In genomic region chr19:5539431-5539833, GRCh38 we compare ENCODE assay signal across 15 cellular contexts. TPM values are rescaled to one million over a fixed set of nuclear protein-coding genes. Genes with fewer than 3 reads are reported as not detected.
DNase-seq lines count a peak whose midpoint lies in the region; ATAC-seq and TF ChIP-seq lines count a peak whose summit lies in the region.
"Had no signal": no experiment of that assay in that cellular context is flagged by ENCODE, and none has a peak within 500 bp of the region (broad histone marks: within the 10 kb centered on the region; RNA-seq: fewer than 3 reads in every experiment).

No MANE protein-coding gene starts in this region.

- TF ChIP-seq CTCF in WERI-Rb-1 (IDR thresholded peaks at IDR 0.05; ENCODE audit: low read depth, low read length) (no peak), right atrium auricular region (IDR thresholded peaks at IDR 0.05) (no peak), upper lobe of left lung (IDR thresholded peaks at IDR 0.05) (no peak)

- WGBS in upper lobe of left lung, 2 donors: 13 to 16% methylated on average over 2 to 7 of the region's 11 CpGs

- H3K4me1 ChIP-seq in right atrium auricular region: peaks cover 0 to 19% of the 10 kb centered on the region in 2 donors
- H3K4me1 ChIP-seq in upper lobe of left lung: peaks cover 0 to 5% (median 0%) of the 10 kb centered on the region in 4 donors
- H3K4me1 ChIP-seq: pancreas had no signal

- H3K9me3 ChIP-seq in WERI-Rb-1 (ENCODE audit: severe bottlenecking): peaks cover 9% of the 10 kb centered on the region
- H3K9me3 ChIP-seq in right atrium auricular region: peaks cover 10 to 11% of the 10 kb centered on the region in 2 donors
- H3K9me3 ChIP-seq in upper lobe of left lung: peaks cover 8 to 11% (median 11%) of the 10 kb centered on the region in 4 donors
- H3K9me3 ChIP-seq: pancreas had no signal

- no peak for TF ChIP-seq EP300 in upper lobe of left lung (IDR thresholded peaks at IDR 0.05)

- H3K4me3 ChIP-seq in WERI-Rb-1 (ENCODE audit: low read depth, low read length) (no peak overlapping the region), right atrium auricular region (no peak overlapping the region), upper lobe of left lung (no peak overlapping the region)
- H3K4me3 ChIP-seq: A549, pancreas, tibial artery had no signal

- H3K27me3 ChIP-seq in WERI-Rb-1 (ENCODE audit: insufficient read depth, low read depth, severe bottlenecking): no peaks in the 10 kb centered on the region
- no peaks in the 10 kb centered on the region for H3K27me3 ChIP-seq in right atrium auricular region
- peaks cover 0 to 4% (median 0%) of the 10 kb centered on the region in 4 donors for H3K27me3 ChIP-seq in upper lobe of left lung
- H3K27me3 ChIP-seq: pancreas had no signal

- H3K36me3 ChIP-seq in WERI-Rb-1 (no peaks in the 10 kb centered on the region), right atrium auricular region (no peaks in the 10 kb centered on the region), upper lobe of left lung (no peaks in the 10 kb centered on the region)
- H3K36me3 ChIP-seq: pancreas had no signal

- TF ChIP-seq POLR2A in upper lobe of left lung (IDR thresholded peaks at IDR 0.05): no peak

- H3K27ac ChIP-seq in WERI-Rb-1 (no peak overlapping the region), right atrium auricular region (peak overlapping the region; percentile 81 to 87), upper lobe of left lung (no peak overlapping the region)
- H3K27ac ChIP-seq: A549, pancreas, tibial artery had no signal

- DNase-seq in NCI-H345 (lab: John Stamatoyannopoulos, UW) (peak; percentile 20), NCI-H345 treated with DMSO at 0.1 percent for 48 hours (lab: John Stamatoyannopoulos, UW; ENCODE audit: unreplicated experiment) (no peak), WERI-Rb-1 (peak; percentile 21), right atrium auricular region (ENCODE audit: low spot score) (no peak), pons (ENCODE audit: low spot score) (peak; percentile 5), upper lobe of left lung (no peak)
- DNase-seq: activated naive CD8-positive, alpha-beta T cell treated with anti-CD3 and anti-CD28 coated beads, Interleukin-2, amount 10 ng/mL, durations not matched to agents 7 days and 5 days; mammary epithelial cell; NCI-H1092; pancreas; tibial artery had no signal

- no peak for ATAC-seq in GM21447 (IDR thresholded peaks at IDR 0.05; ENCODE audit: unreplicated experiment)
- ATAC-seq in HG03342 (IDR thresholded peaks at IDR 0.05; ENCODE audit: unreplicated experiment): no peak
- no peak for ATAC-seq in upper lobe of left lung (ENCODE audit: low FRiP score in 2 of 2)
- ATAC-seq: activated CD4-positive, CD25-positive, alpha-beta regulatory T cell treated with anti-CD3 and anti-CD28 coated beads, Interleukin-2, amount 50 U/mL, for 24 hours; pancreas had no signal

RNA-seq across cellular contexts. Expression of gene TINCR, which starts 28.3 kb away (rescaled TPM):
- total RNA-seq in right atrium auricular region: under 1 TPM in 1 of 2 donors, not detected in 1; 0.59 TPM
- total RNA-seq in upper lobe of left lung: 10 to 100 TPM in 1 of 6 donors, 1 to 10 TPM in 5; 3.1 to 12.8 (median 4.3) TPM

Comparison
In these comparisons a context has a peak if more than half of its experiments do, and no peak if none do; other contexts are left out.
1. DNase-seq: peak in NCI-H345 (single experiment), WERI-Rb-1 (single experiment) and pons (single experiment); none in NCI-H345 treated with DMSO at 0.1 percent for 48 hours (single experiment), right atrium auricular region (single experiment) and upper lobe of left lung (0 of 2).
2. H3K27ac ChIP-seq: peak in right atrium auricular region (2 of 2); none in WERI-Rb-1 (single experiment) and upper lobe of left lung (0 of 4).